8 cellular contexts compared by ENCODE assay signal in genomic region chr12:65123435-65124063, GRCh38. TPM values are rescaled to one million over a fixed set of nuclear protein-coding genes. Genes with fewer than 3 reads are reported as not detected.
A peak's percentile ranks its signal among the peaks of the same experiment; 100 is the strongest.
DNase-seq lines count a peak whose midpoint lies in the region; ATAC-seq, FAIRE-seq and TF ChIP-seq lines count a peak whose summit lies in the region.

No MANE protein-coding gene starts in this region.

- no TSS peak for BruUV-seq in HepG2 (replicated peaks; lab: Mats Ljungman, UMichigan)

- WGBS in HepG2 (ENCODE audit: low lambda C conversion rate), result 13% methylated on average over 8 of the region's 8 CpGs

- peak; percentile 54 for TF ChIP-seq CTCF in GM12865 (IDR thresholded peaks at IDR 0.05; ENCODE audit: insufficient read depth, low read depth, low read length, missing control alignments)
- TF ChIP-seq CTCF in HepG2 (CRISPR knock-in tag; IDR thresholded peaks at IDR 0.05), result peak; percentile 59

- ATAC-seq in HepG2 (no peak), HG02852 (IDR thresholded peaks at IDR 0.05; ENCODE audit: unreplicated experiment) (no peak), HG02884 (IDR thresholded peaks at IDR 0.05; ENCODE audit: unreplicated experiment) (no peak), GM21723 (IDR thresholded peaks at IDR 0.05; ENCODE audit: unreplicated experiment) (no peak)

- DNase-seq in AG08395 (ENCODE audit: low spot score) (peak; percentile 9), GM12865 (ENCODE audit: low read depth) (peak; percentile 56), NCI-H2171 (lab: John Stamatoyannopoulos, UW) (peak; percentile 42), amniotic epithelial cell (ENCODE audit: low read depth) (peak; percentile 31), HepG2 (ENCODE audit: low spot score) (peak; percentile 15)

- TF ChIP-seq EP300 in HepG2 (IDR thresholded peaks at IDR 0.05; ENCODE audit: low read depth in 2 of 2, low read length in 2 of 2) (no peak), HepG2 (CRISPR knock-in tag; IDR thresholded peaks at IDR 0.05; ENCODE audit: borderline replicate concordance) (no peak)

- no peak for TF ChIP-seq POLR2A in HepG2 (IDR thresholded peaks at IDR 0.05; ENCODE audit: insufficient read depth in 1 of 2, low read depth in 2 of 2, low read length in 2 of 2)

- no peak overlapping the region for H3K27ac ChIP-seq in HepG2 (ENCODE audit: extremely low read length, insufficient read depth, low read length)

- no peaks in the 10 kb centered on the region for H3K79me2 ChIP-seq in HepG2 (ENCODE audit: insufficient read depth, low read length)

- no peaks in the 10 kb centered on the region for H3K9me3 ChIP-seq in HepG2 (ENCODE audit: low read length)

- no peaks in the 10 kb centered on the region for H4K20me1 ChIP-seq in HepG2 (ENCODE audit: insufficient read depth, low read length)

- in situ Hi-C loops in HepG2 (cut with HindIII; ENCODE audit: extremely low pct_ligation_motif_present, low pct_unique_long_range_greater_than_20kb), result loop anchor here (5.0 kb wide), 2 partner anchors 231 to 321 kb away; no protein-coding TSS in a partner anchor

- H3K4me2 ChIP-seq in HepG2 (ENCODE audit: low read depth, low read length), result no peak overlapping the region

- POLR2A ChIA-PET in HepG2 (lab: Yijun Ruan, JAX), result no interaction called here

- TF ChIP-seq RAD21 in HepG2 (CRISPR knock-in tag; IDR thresholded peaks at IDR 0.05), result peak; percentile 45; the same call in 1 of the 2 replicates

- intact Hi-C loops in HepG2 (cut with micrococcal nuclease; ENCODE audit: unreplicated experiment), result loop anchor here (1.0 kb wide), 2 partner anchors 232 to 321 kb away; no protein-coding TSS in a partner anchor

- no peaks in the 10 kb centered on the region for H3K4me1 ChIP-seq in HepG2 (ENCODE audit: insufficient read depth, low read length)

- CTCF ChIA-PET in HepG2 (lab: Yijun Ruan, JAX; ENCODE audit: low intra/inter-chr PET ratio, low total read pairs), result interaction anchor here (1.1 to 2.3 kb wide), 3 partner anchors 231 to 321 kb away, joined by 3 to 24 read pairs (median 8); no protein-coding TSS in a partner anchor

- FAIRE-seq in HepG2 (lab: Jason Lieb, UNC), result no peak

- no peaks in the 10 kb centered on the region for H3K36me3 ChIP-seq in HepG2 (replicated peaks in 1 of 2; ENCODE audit: control insufficient read depth in 1 of 2, insufficient read depth in 2 of 2, low read length in 2 of 2)

- no peak overlapping the region for H2AFZ ChIP-seq in HepG2 (ENCODE audit: low read length)

- no peaks in the 10 kb centered on the region for H3K27me3 ChIP-seq in HepG2 (ENCODE audit: control insufficient read depth in 1 of 2, insufficient read depth in 2 of 2, low read length in 2 of 2)

- no peak overlapping the region for H3K9ac ChIP-seq in HepG2 (ENCODE audit: insufficient read depth, low read depth, low read length)

- H3K4me3 ChIP-seq in GM12865 (ENCODE audit: low read depth, low read length) (no peak overlapping the region), HepG2 (replicated peaks in 1 of 3; ENCODE audit: insufficient read depth in 1 of 3, low read depth in 2 of 3, low read length in 3 of 3) (no peak overlapping the region)

TF ChIP-seq in HepG2, 621 proteins besides CTCF, POLR2A, EP300 and RAD21 (continues in another document):
- no peak for TF ChIP-seq ZNF205 (CRISPR knock-in tag; IDR thresholded peaks at IDR 0.05)
- TF ChIP-seq AHDC1 (CRISPR knock-in tag; IDR thresholded peaks at IDR 0.05; ENCODE audit: borderline replicate concordance), result no peak
- no peak for TF ChIP-seq GABPA (IDR thresholded peaks at IDR 0.05; ENCODE audit: low read depth, low read length)
- no peak for TF ChIP-seq GABPA (CRISPR knock-in tag; IDR thresholded peaks at IDR 0.05; ENCODE audit: low read depth)

RNA-seq across cellular contexts. Expression of gene WIF1, which starts 2.4 kb away (rescaled TPM):
- total RNA-seq in HepG2 (2016; rRNA removed; fragmentation: Illumina TruSeq; extraction: Trizol), result not detected in 2 replicates
- not detected in 2 replicates for total RNA-seq in HepG2 (2016; cell fraction: cytosol; rRNA removed; fragmentation: Illumina TruSeq; extraction: Trizol; ENCODE audit: low read depth)
- total RNA-seq in HepG2 (2016; cell fraction: insoluble cytoplasmic fraction; rRNA removed; fragmentation: Illumina TruSeq; extraction: Trizol), result not detected in 2 replicates
- total RNA-seq in HepG2 (2016; cell fraction: membrane; rRNA removed; fragmentation: Illumina TruSeq; extraction: Trizol), result not detected in 2 replicates
- total RNA-seq in HepG2 (2016; cell fraction: nucleus; rRNA removed; fragmentation: Illumina TruSeq; extraction: Trizol), result not detected in 2 replicates
- not detected in 2 replicates for polyA plus RNA-seq in HepG2 (2011; rRNA removed)
- polyA plus RNA-seq in HepG2 (2011; cell fraction: cytosol; rRNA removed), result not detected in 2 replicates
- not detected in 2 replicates for polyA plus RNA-seq in HepG2 (2011; cell fraction: nucleus; rRNA removed)
- not detected in 2 replicates for polyA plus RNA-seq in HepG2 (2012)
- not detected in 2 replicates for polyA plus RNA-seq in HepG2 (2016; cell fraction: cytosol; fragmentation: Illumina TruSeq; extraction: Trizol; ENCODE audit: low read depth)
- polyA plus RNA-seq in HepG2 (2016; cell fraction: insoluble cytoplasmic fraction; fragmentation: Illumina TruSeq; extraction: Trizol; ENCODE audit: low read depth), result not detected in 2 replicates
- not detected in 2 replicates for polyA plus RNA-seq in HepG2 (2016; cell fraction: membrane; fragmentation: Illumina TruSeq; extraction: Trizol; ENCODE audit: low read depth)
- polyA plus RNA-seq in HepG2 (2016; cell fraction: nucleus; fragmentation: Illumina TruSeq; extraction: Trizol; ENCODE audit: insufficient read depth, low read depth), result not detected in 2 replicates
- polyA minus RNA-seq in HepG2 (2011; rRNA and poly(A)+ RNA removed; ENCODE audit: low replicate concordance), result not detected in 2 replicates
- not detected in 2 replicates for polyA minus RNA-seq in HepG2 (2011; cell fraction: cytosol; rRNA and poly(A)+ RNA removed)
- polyA minus RNA-seq in HepG2 (2011; cell fraction: nucleus; rRNA and poly(A)+ RNA removed), result not detected in 2 replicates

RNA-seq across cellular contexts. Expression of gene LEMD3, which starts 45.8 kb away (rescaled TPM):
- total RNA-seq in HepG2 (2016; rRNA removed; fragmentation: Illumina TruSeq; extraction: Trizol), result 12.3 and 18.7 TPM in 2 replicates
- total RNA-seq in HepG2 (2016; cell fraction: cytosol; rRNA removed; fragmentation: Illumina TruSeq; extraction: Trizol; ENCODE audit: low read depth), result 2.2 and 2.6 TPM in 2 replicates
- 12.9 and 19.6 TPM in 2 replicates for total RNA-seq in HepG2 (2016; cell fraction: insoluble cytoplasmic fraction; rRNA removed; fragmentation: Illumina TruSeq; extraction: Trizol)
- 3.5 and 4.4 TPM in 2 replicates for total RNA-seq in HepG2 (2016; cell fraction: membrane; rRNA removed; fragmentation: Illumina TruSeq; extraction: Trizol)
- total RNA-seq in HepG2 (2016; cell fraction: nucleus; rRNA removed; fragmentation: Illumina TruSeq; extraction: Trizol), result 35.1 and 35.6 TPM in 2 replicates
- polyA plus RNA-seq in HepG2 (2011; rRNA removed), result 7.0 and 9.3 TPM in 2 replicates
- 3.0 and 4.1 TPM in 2 replicates for polyA plus RNA-seq in HepG2 (2011; cell fraction: cytosol; rRNA removed)
- polyA plus RNA-seq in HepG2 (2011; cell fraction: nucleus; rRNA removed), result 8.9 and 12.1 TPM in 2 replicates
- 9.7 and 12.5 TPM in 2 replicates for polyA plus RNA-seq in HepG2 (2012)
- polyA plus RNA-seq in HepG2 (2016; cell fraction: cytosol; fragmentation: Illumina TruSeq; extraction: Trizol; ENCODE audit: low read depth), result 0.48 and 0.51 TPM in 2 replicates
- 7.0 and 7.5 TPM in 2 replicates for polyA plus RNA-seq in HepG2 (2016; cell fraction: insoluble cytoplasmic fraction; fragmentation: Illumina TruSeq; extraction: Trizol; ENCODE audit: low read depth)
- polyA plus RNA-seq in HepG2 (2016; cell fraction: membrane; fragmentation: Illumina TruSeq; extraction: Trizol; ENCODE audit: low read depth), result 1.00 and 1.2 TPM in 2 replicates
- polyA plus RNA-seq in HepG2 (2016; cell fraction: nucleus; fragmentation: Illumina TruSeq; extraction: Trizol; ENCODE audit: insufficient read depth, low read depth), result 32.6 and 32.9 TPM in 2 replicates
- polyA minus RNA-seq in HepG2 (2011; rRNA and poly(A)+ RNA removed; ENCODE audit: low replicate concordance), result 9.1 and 9.5 TPM in 2 replicates
- polyA minus RNA-seq in HepG2 (2011; cell fraction: cytosol; rRNA and poly(A)+ RNA removed), result 11.1 and 11.5 TPM in 2 replicates
- polyA minus RNA-seq in HepG2 (2011; cell fraction: nucleus; rRNA and poly(A)+ RNA removed), result 36.2 and 40.9 TPM in 2 replicates
